21 cellular contexts compared by ENCODE assay signal in the genomic region with DNA sequence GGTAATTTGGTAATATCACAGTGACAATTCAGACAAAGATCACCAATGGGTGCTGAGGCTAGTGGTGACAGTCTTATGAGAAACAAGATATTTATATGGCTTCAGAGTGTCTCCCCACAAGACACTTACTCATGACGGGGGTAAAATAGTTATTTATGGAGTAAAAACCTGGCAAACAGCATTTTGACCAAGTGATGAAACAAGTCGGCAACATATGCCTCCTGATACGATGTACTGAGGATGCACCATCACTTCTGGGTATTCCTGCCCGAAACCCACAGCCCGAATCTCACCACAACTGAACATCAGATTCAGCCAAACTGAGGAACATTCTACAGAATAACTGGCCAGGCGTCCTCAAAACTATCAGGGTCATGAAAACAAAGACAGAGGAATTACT. TPM values are rescaled to one million over a fixed set of nuclear protein-coding genes. Genes with fewer than 3 reads are reported as not detected.
"Had no signal": no experiment of that assay in that cellular context is flagged by ENCODE, and none has a peak within 500 bp of the region (broad histone marks: within the 10 kb centered on the region; RNA-seq: fewer than 3 reads in every experiment).

No MANE protein-coding gene starts in this region.

- DNase-seq: IMR-90, Kasumi-1, MM.1S, NCI-H1092 treated with DMSO at 0.1 percent for 48 hours, NCI-H1436, NCI-H187, NCI-H2029 treated with DMSO at 0.1 percent for 48 hours, NCI-H2171 treated with DMSO at 0.1 percent for 48 hours, NCI-H345, NCI-H446 treated with DMSO at 0.1 percent for 48 hours, NCI-H510A treated with DMSO at 0.1 percent for 48 hours, NCI-H69, NCI-H774, PC-3, SHP77, SK-N-SH, SW 1271 had no signal

- H3K9me3 ChIP-seq: SK-N-SH had no signal

- ATAC-seq: HepG2, Panc1, PC-3 had no signal

- H3K27ac ChIP-seq: KMS-11, RWPE1 had no signal

RNA-seq across cellular contexts. Expression of a gene that starts 4.9 kb away (rescaled TPM):
- total RNA-seq: PC-3 had no signal
